In genomic region chr20:37316116-37316774, GRCh38 we compare ENCODE assay signal across 8 cellular contexts. TPM values are rescaled to one million over a fixed set of nuclear protein-coding genes. Genes with fewer than 3 reads are reported as not detected.
DNase-seq lines count a peak whose midpoint lies in the region; ATAC-seq and TF ChIP-seq lines count a peak whose summit lies in the region.

No MANE protein-coding gene starts in this region.

- H3K27me3 Mint-ChIP-seq in activated T-helper 2 cell treated with anti-CD3 and anti-CD28 coated beads, Interferon-gamma antibody, Interleukin-2, Interleukin-4, amounts not matched to agents 10 μg/mL and 5 μg/mL and 100 μg/mL, durations not matched to agents 14 hours and 24 hours and 36 hours (ENCODE audit: low read depth): no peaks in the 10 kb centered on the region
- H3K27me3 Mint-ChIP-seq in nephron (ENCODE audit: low read depth): no peaks in the 10 kb centered on the region

- H3K27ac Mint-ChIP-seq in activated T-helper 2 cell treated with anti-CD3 and anti-CD28 coated beads, Interferon-gamma antibody, Interleukin-2, Interleukin-4, amounts not matched to agents 10 μg/mL and 5 μg/mL and 100 μg/mL, durations not matched to agents 14 hours and 24 hours and 36 hours: peak overlapping the region; percentile 76
- peak overlapping the region; percentile 61 to 91 (median 84) for H3K27ac Mint-ChIP-seq in nephron

- H3K36me3 Mint-ChIP-seq in activated T-helper 2 cell treated with anti-CD3 and anti-CD28 coated beads, Interferon-gamma antibody, Interleukin-2, Interleukin-4, amounts not matched to agents 10 μg/mL and 5 μg/mL and 100 μg/mL, durations not matched to agents 14 hours and 24 hours and 36 hours (ENCODE audit: low read depth): peaks cover 29% of the 10 kb centered on the region
- H3K36me3 Mint-ChIP-seq in nephron (ENCODE audit: low read depth): peaks cover 40% of the 10 kb centered on the region

- no peak for TF ChIP-seq CTCF in nephron (IDR thresholded peaks at IDR 0.05; ENCODE audit: unreplicated experiment in 3 of 3)

- peaks cover 25% of the 10 kb centered on the region for H3K4me1 Mint-ChIP-seq in activated T-helper 2 cell treated with anti-CD3 and anti-CD28 coated beads, Interferon-gamma antibody, Interleukin-2, Interleukin-4, amounts not matched to agents 10 μg/mL and 5 μg/mL and 100 μg/mL, durations not matched to agents 14 hours and 24 hours and 36 hours (ENCODE audit: low read depth)
- H3K4me1 Mint-ChIP-seq in nephron: peaks cover 49% of the 10 kb centered on the region

- intact Hi-C loops in activated T-helper 2 cell treated with anti-CD3 and anti-CD28 coated beads, Interferon-gamma antibody, Interleukin-2, Interleukin-4, amounts not matched to agents 10 μg/mL and 5 μg/mL and 100 μg/mL, durations not matched to agents 14 hours and 24 hours and 36 hours (cut with micrococcal nuclease): no loop called here

- no peaks in the 10 kb centered on the region for H3K9me3 Mint-ChIP-seq in activated T-helper 2 cell treated with anti-CD3 and anti-CD28 coated beads, Interferon-gamma antibody, Interleukin-2, Interleukin-4, amounts not matched to agents 10 μg/mL and 5 μg/mL and 100 μg/mL, durations not matched to agents 14 hours and 24 hours and 36 hours
- no peaks in the 10 kb centered on the region for H3K9me3 Mint-ChIP-seq in nephron

- DNase-seq in Ammon's horn (ENCODE audit: low spot score): peak; percentile 33
- DNase-seq in GM19240 (ENCODE audit: insufficient read length, low spot score): peak; percentile 50
- DNase-seq in activated T-helper 2 cell treated with anti-CD3 and anti-CD28 coated beads, Interferon-gamma antibody, Interleukin-2, Interleukin-4, amounts not matched to agents 10 μg/mL and 5 μg/mL and 100 μg/mL, durations not matched to agents 14 hours and 24 hours and 36 hours (ENCODE audit: low spot score): no peak
- no peak for DNase-seq in NCI-H187 treated with DMSO at 0.1 percent for 48 hours (lab: John Stamatoyannopoulos, UW)
- DNase-seq in retina: no peak
- no peak for DNase-seq in stimulated activated CD4-positive, alpha-beta T cell treated with anti-CD3 and anti-CD28 coated beads, Interleukin-4, amount 100 ng/mL, for 24 hours

- H3K4me3 Mint-ChIP-seq in activated T-helper 2 cell treated with anti-CD3 and anti-CD28 coated beads, Interferon-gamma antibody, Interleukin-2, Interleukin-4, amounts not matched to agents 10 μg/mL and 5 μg/mL and 100 μg/mL, durations not matched to agents 14 hours and 24 hours and 36 hours (ENCODE audit: low read depth): no peak overlapping the region
- no peak overlapping the region for H3K4me3 Mint-ChIP-seq in nephron

- ATAC-seq in HG03460 (IDR thresholded peaks at IDR 0.05; ENCODE audit: unreplicated experiment): peak; percentile 84

RNA-seq across cellular contexts. Expression of gene MANBAL, which starts 26.8 kb away (rescaled TPM):
- total RNA-seq in activated T-helper 2 cell treated with anti-CD3 and anti-CD28 coated beads, Interferon-gamma antibody, Interleukin-2, Interleukin-4, amounts not matched to agents 10 μg/mL and 5 μg/mL and 100 μg/mL, durations not matched to agents 14 hours and 24 hours and 36 hours: 12.8 and 14.2 TPM in 2 replicates

RNA-seq across cellular contexts. Expression of gene SRC, which starts 29.7 kb away (rescaled TPM):
- total RNA-seq in activated T-helper 2 cell treated with anti-CD3 and anti-CD28 coated beads, Interferon-gamma antibody, Interleukin-2, Interleukin-4, amounts not matched to agents 10 μg/mL and 5 μg/mL and 100 μg/mL, durations not matched to agents 14 hours and 24 hours and 36 hours: 3.5 and 6.4 TPM in 2 replicates

RNA-seq across cellular contexts. Expression of gene GHRH, which starts 54.6 kb away (rescaled TPM):
- not detected in 2 replicates for total RNA-seq in activated T-helper 2 cell treated with anti-CD3 and anti-CD28 coated beads, Interferon-gamma antibody, Interleukin-2, Interleukin-4, amounts not matched to agents 10 μg/mL and 5 μg/mL and 100 μg/mL, durations not matched to agents 14 hours and 24 hours and 36 hours

Comparison
In these comparisons a context has a peak if more than half of its experiments do, and no peak if none do; other contexts are left out.
1. DNase-seq: peak in Ammon's horn (single experiment) and GM19240 (single experiment); none in activated T-helper 2 cell treated with anti-CD3 and anti-CD28 coated beads, Interferon-gamma antibody, Interleukin-2, Interleukin-4, amounts not matched to agents 10 μg/mL and 5 μg/mL and 100 μg/mL, durations not matched to agents 14 hours and 24 hours and 36 hours (single experiment), NCI-H187 treated with DMSO at 0.1 percent for 48 hours (single experiment), retina (single experiment) and stimulated activated CD4-positive, alpha-beta T cell treated with anti-CD3 and anti-CD28 coated beads, Interleukin-4, amount 100 ng/mL, for 24 hours (single experiment).